Comparison of ENCODE assay signal across 18 cellular contexts in the genomic region with DNA sequence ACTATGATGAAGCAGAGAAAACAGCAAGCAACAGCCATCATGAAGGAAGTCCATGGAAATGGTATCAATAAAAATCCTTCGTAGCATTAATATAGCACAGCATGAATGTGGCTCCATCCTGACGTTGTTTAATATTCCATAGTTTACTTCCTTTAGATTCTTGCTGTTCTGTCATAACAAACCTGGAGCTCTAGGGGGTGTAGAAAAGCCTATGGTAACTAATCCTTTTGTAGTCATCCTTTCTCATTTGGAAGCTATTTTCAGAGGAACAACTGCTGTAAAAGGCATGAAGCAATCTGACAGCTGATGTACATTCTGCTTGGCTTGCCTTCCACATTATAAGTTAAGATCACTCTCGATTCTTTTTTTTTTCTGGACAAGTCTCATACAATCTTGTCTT. TPM values are rescaled to one million over a fixed set of nuclear protein-coding genes. Genes with fewer than 3 reads are reported as not detected.
DNase-seq lines count a peak whose midpoint lies in the region; ATAC-seq, FAIRE-seq and TF ChIP-seq lines count a peak whose summit lies in the region.
"Had no signal": no experiment of that assay in that cellular context is flagged by ENCODE, and none has a peak within 500 bp of the region (broad histone marks: within the 10 kb centered on the region; RNA-seq: fewer than 3 reads in every experiment).

No MANE protein-coding gene starts in this region.

- H4K20me1 ChIP-seq in endothelial cell of umbilical vein (replicated peaks; ENCODE audit: control insufficient read depth, extremely low read depth, insufficient read depth, low read length), result no peaks in the 10 kb centered on the region

- H3K4me1 ChIP-seq in endothelial cell of umbilical vein (ENCODE audit: control insufficient read depth, extremely low read depth, insufficient read depth, low read length), result peaks cover 25% of the 10 kb centered on the region
- H3K4me1 ChIP-seq in aorta (ENCODE audit: control insufficient read depth in 1 of 2, insufficient read depth in 2 of 2, low read length in 2 of 2), result peaks cover 3 to 14% of the 10 kb centered on the region in 2 donors
- H3K4me1 ChIP-seq in upper lobe of left lung, result peaks cover 2 to 13% (median 8%) of the 10 kb centered on the region in 4 donors
- H3K4me1 ChIP-seq: parathyroid adenoma had no signal

- dilution Hi-C loops in endothelial cell of umbilical vein (cut with MboI; ENCODE audit: extremely low pct_ligation_motif_present, low sequenced_read_pairs), result no loop called here

- H3K4me1 Mint-ChIP-seq in activated T-cell treated with anti-CD3 and anti-CD28 coated beads, Interleukin-2, amount 50 U/mL, for 72 hours (ENCODE audit: low read depth), result peaks cover 16% of the 10 kb centered on the region

- no peaks in the 10 kb centered on the region for H3K27me3 ChIP-seq in endothelial cell of umbilical vein (ENCODE audit: control insufficient read depth in 2 of 2, insufficient read depth in 2 of 2, low read length in 2 of 2)
- H3K27me3 ChIP-seq in aorta (ENCODE audit: control insufficient read depth in 1 of 2, insufficient read depth in 2 of 2, low read length in 1 of 2), result no peaks in the 10 kb centered on the region
- no peaks in the 10 kb centered on the region for H3K27me3 ChIP-seq in upper lobe of left lung

- H3K36me3 ChIP-seq in endothelial cell of umbilical vein (ENCODE audit: control insufficient read depth in 2 of 2, extremely low read depth in 1 of 2, insufficient read depth in 2 of 2, low read length in 2 of 2) (no peaks in the 10 kb centered on the region), aorta (ENCODE audit: control insufficient read depth in 1 of 2, insufficient read depth in 2 of 2, low read length in 1 of 2) (no peaks in the 10 kb centered on the region), upper lobe of left lung (no peaks in the 10 kb centered on the region)

- H3K4me2 ChIP-seq in endothelial cell of umbilical vein (ENCODE audit: insufficient read depth, low read length), result no peak overlapping the region

- intact Hi-C loops in Right ventricle myocardium inferior (cut with DNase I) (loop anchor here (5.0 kb wide), 2 partner anchors 54 to 154 kb away; no protein-coding TSS in a partner anchor), cardiac septum (cut with DNase I) (loop anchor here (2.0 to 5.0 kb wide), 3 partner anchors 90 to 154 kb away; no protein-coding TSS in a partner anchor), endothelial cell of umbilical vein (cut with micrococcal nuclease) (no loop called here), aorta (cut with DNase I) (loop anchor here in 1 of 2 donors (5.0 to 10.0 kb wide), 2 partner anchors 34 to 152 kb away; no protein-coding TSS in a partner anchor)

- H2AFZ ChIP-seq in endothelial cell of umbilical vein (ENCODE audit: low read depth, low read length), result no peak overlapping the region
- H2AFZ ChIP-seq: parathyroid adenoma had no signal

- no peak for TF ChIP-seq EP300 in upper lobe of left lung (IDR thresholded peaks at IDR 0.05)

- CTCF ChIA-PET in endothelial cell of umbilical vein (lab: Charles Lee), result interaction anchor here (0.6 to 2.3 kb wide), 7 partner anchors 12 to 286 kb away, joined by 3 to 8 read pairs (median 3); no protein-coding TSS in a partner anchor

- H3K27ac ChIP-seq in endothelial cell of umbilical vein (ENCODE audit: insufficient read depth, low read depth, low read length) (no peak overlapping the region), aorta (ENCODE audit: low read depth in 1 of 2, low read length in 2 of 2) (peak overlapping the region in 1 of 2 donors; percentile 87), upper lobe of left lung (no peak overlapping the region)
- H3K27ac ChIP-seq: parathyroid adenoma had no signal

- no peaks in the 10 kb centered on the region for H3K9me1 ChIP-seq in endothelial cell of umbilical vein (replicated peaks; ENCODE audit: control insufficient read depth, extremely low read depth, insufficient read depth, low read length)

- POLR2A ChIA-PET in endothelial cell of umbilical vein (lab: Charles Lee), result no interaction called here

- FAIRE-seq in endothelial cell of umbilical vein (lab: Jason Lieb, UNC), result peak; percentile 61
- FAIRE-seq: kidney had no signal

- no peaks in the 10 kb centered on the region for H3K9me3 ChIP-seq in endothelial cell of umbilical vein (replicated peaks; ENCODE audit: control insufficient read depth, insufficient read depth, low read length)
- no peaks in the 10 kb centered on the region for H3K9me3 ChIP-seq in aorta (ENCODE audit: control insufficient read depth, low read length)
- H3K9me3 ChIP-seq in upper lobe of left lung, result no peaks in the 10 kb centered on the region

- H3K4me3 Mint-ChIP-seq in activated T-cell treated with anti-CD3 and anti-CD28 coated beads, Interleukin-2, amount 50 U/mL, for 72 hours, result no peak overlapping the region
- H3K4me3 Mint-ChIP-seq: activated CD8-positive, alpha-beta T cell treated with anti-CD3 and anti-CD28 coated beads for 36 hours; CD8-positive, alpha-beta T cell; effector memory CD8-positive, alpha-beta T cell had no signal

- no peaks in the 10 kb centered on the region for H3K27me3 Mint-ChIP-seq in activated T-cell treated with anti-CD3 and anti-CD28 coated beads, Interleukin-2, amount 50 U/mL, for 72 hours (ENCODE audit: low read depth)
- H3K27me3 Mint-ChIP-seq: activated CD8-positive, alpha-beta T cell treated with anti-CD3 and anti-CD28 coated beads for 36 hours; brain had no signal

- peak; percentile 19 for ATAC-seq in Right ventricle myocardium inferior
- ATAC-seq in aorta (ENCODE audit: low FRiP score), result no peak
- no peak for ATAC-seq in activated T-cell treated with anti-CD3 and anti-CD28 coated beads, Interleukin-2, amount 50 U/mL, for 72 hours (replicated peaks in 1 of 2)
- no peak for ATAC-seq in upper lobe of left lung (ENCODE audit: low FRiP score in 2 of 2)
- no peak for ATAC-seq in HG02571 (IDR thresholded peaks at IDR 0.05; ENCODE audit: unreplicated experiment)
- ATAC-seq: activated CD8-positive, alpha-beta T cell treated with anti-CD3 and anti-CD28 coated beads for 36 hours; CD8-positive, alpha-beta T cell; effector memory CD8-positive, alpha-beta T cell had no signal

- TF ChIP-seq POLR2A in endothelial cell of umbilical vein (IDR thresholded peaks at IDR 0.05; ENCODE audit: low read depth, low read length) (no peak), upper lobe of left lung (IDR thresholded peaks at IDR 0.05) (no peak)

- H3K9ac ChIP-seq in endothelial cell of umbilical vein (replicated peaks; ENCODE audit: extremely low read depth, insufficient read depth, low read length), result no peak overlapping the region
- H3K9ac ChIP-seq: parathyroid adenoma had no signal

- BruUV-seq in endothelial cell of umbilical vein (replicated peaks; lab: Mats Ljungman, UMichigan), result no TSS peak

- 39 to 67% methylated on average over 3 of the region's 3 CpGs for whole genome bisulfite sequencing in aorta, 2 donors
- 71 to 72% methylated on average over 3 of the region's 3 CpGs for WGBS in upper lobe of left lung, 2 donors

- H3K4me3 ChIP-seq in endothelial cell of umbilical vein (replicated peaks in 1 of 3; ENCODE audit: insufficient read depth in 1 of 3, low read depth in 1 of 3, low read length in 3 of 3), result no peak overlapping the region
- peak overlapping the region; percentile 26 to 60 for H3K4me3 ChIP-seq in aorta (ENCODE audit: low read length in 2 of 2)
- no peak overlapping the region for H3K4me3 ChIP-seq in upper lobe of left lung

- H3K27ac Mint-ChIP-seq in activated T-cell treated with anti-CD3 and anti-CD28 coated beads, Interleukin-2, amount 50 U/mL, for 72 hours, result no peak overlapping the region
- H3K27ac Mint-ChIP-seq: activated CD8-positive, alpha-beta T cell treated with anti-CD3 and anti-CD28 coated beads for 36 hours; CD8-positive, alpha-beta T cell; effector memory CD8-positive, alpha-beta T cell had no signal

- no peaks in the 10 kb centered on the region for H3K9me3 Mint-ChIP-seq in activated T-cell treated with anti-CD3 and anti-CD28 coated beads, Interleukin-2, amount 50 U/mL, for 72 hours
- H3K9me3 Mint-ChIP-seq: activated CD8-positive, alpha-beta T cell treated with anti-CD3 and anti-CD28 coated beads for 36 hours; brain; CD8-positive, alpha-beta T cell; effector memory CD8-positive, alpha-beta T cell had no signal

- no peak for TF ChIP-seq CTCF in endothelial cell of umbilical vein (IDR thresholded peaks at IDR 0.05; ENCODE audit: extremely low read depth in 1 of 2, insufficient read depth in 1 of 2, low read depth in 1 of 2, low read length in 2 of 2)
- no peak for TF ChIP-seq CTCF in upper lobe of left lung (IDR thresholded peaks at IDR 0.05)

- no peaks in the 10 kb centered on the region for H3K79me2 ChIP-seq in endothelial cell of umbilical vein (ENCODE audit: control insufficient read depth, insufficient read depth, low read length)
- H3K79me2 ChIP-seq: parathyroid adenoma had no signal

- no peak for DNase-seq in Right ventricle myocardium inferior (ENCODE audit: missing footprints)
- DNase-seq in cardiac septum (ENCODE audit: low spot score), result no peak
- DNase-seq in endothelial cell of umbilical vein (ENCODE audit: low read depth, low spot score), result no peak
- DNase-seq in kidney glomerular epithelial cell (lab: John Stamatoyannopoulos, UW), result peak; percentile 2
- no peak for DNase-seq in aorta
- DNase-seq in activated T-cell treated with anti-CD3 and anti-CD28 coated beads, Interleukin-2, amount 50 U/mL, for 72 hours, result no peak
- no peak for DNase-seq in upper lobe of left lung
- DNase-seq: activated CD8-positive, alpha-beta T cell treated with anti-CD3 and anti-CD28 coated beads for 36 hours; activated gamma-delta T cell treated with Interleukin-2 at 50 U/mL for 16 hours; CD8-positive, alpha-beta T cell; effector memory CD8-positive, alpha-beta T cell; glutamatergic neuron; kidney; NCI-H1092; substantia nigra had no signal

- H3K36me3 Mint-ChIP-seq in activated T-cell treated with anti-CD3 and anti-CD28 coated beads, Interleukin-2, amount 50 U/mL, for 72 hours (ENCODE audit: insufficient read depth in 2 of 2), result no peaks in the 10 kb centered on the region
- H3K36me3 Mint-ChIP-seq: brain; CD8-positive, alpha-beta T cell had no signal

TF ChIP-seq in endothelial cell of umbilical vein, 7 proteins besides CTCF, POLR2A, EP300 and RAD21 (continues in another document):
- TF ChIP-seq MYC (IDR thresholded peaks at IDR 0.05; ENCODE audit: low read depth, low read length), result no peak

RNA-seq across cellular contexts. Expression of a gene that starts 0.9 kb away (rescaled TPM):
- total RNA-seq in Right ventricle myocardium inferior (748 TPM), cardiac septum (727 TPM), endothelial cell of umbilical vein (0.13 and 0.60 TPM in 2 replicates), aorta (10 to 100 TPM in 1 of 2 donors, 1 to 10 TPM in 1; 9.4 to 12.0 TPM), upper lobe of left lung (under 1 TPM in 2 of 6 donors, not detected in 4; 0.13 to 0.20 TPM)
- polyA plus RNA-seq in endothelial cell of umbilical vein (0.11 and 0.22 TPM in 2 replicates), aorta (10 to 100 TPM in 1 of 2 donors, 1 to 10 TPM in 1; 8.9 to 46.3 TPM)
- 0.16 and 0.21 TPM in 2 replicates for polyA plus RNA-seq in endothelial cell of umbilical vein (2011; cell fraction: cytosol; rRNA removed)
- polyA plus RNA-seq in endothelial cell of umbilical vein (2011; cell fraction: nucleus; rRNA removed), result 0.14 TPM in 1 of 2 replicates, not detected in the other
- 0.29 and 0.52 TPM in 2 replicates for polyA plus RNA-seq in endothelial cell of umbilical vein (2012)
- polyA minus RNA-seq in endothelial cell of umbilical vein, result not detected in 2 replicates
- not detected for polyA minus RNA-seq in endothelial cell of umbilical vein (2011; cell fraction: cytosol; rRNA and poly(A)+ RNA removed)
- 0.19 TPM in 1 of 2 replicates, not detected in the other for polyA minus RNA-seq in endothelial cell of umbilical vein (2011; cell fraction: nucleus; rRNA and poly(A)+ RNA removed)
- total RNA-seq in activated T-cell treated with anti-CD3 and anti-CD28 coated beads, Interleukin-2, amount 50 U/mL, for 72 hours, result not detected
- total RNA-seq: activated CD8-positive, alpha-beta T cell treated with anti-CD3 and anti-CD28 coated beads for 36 hours; CD8-positive, alpha-beta T cell had no signal

Comparison
In these comparisons a context has a peak if more than half of its experiments do, and no peak if none do; other contexts are left out.
1. H3K4me3 ChIP-seq: peak in aorta (2 of 2); none in endothelial cell of umbilical vein (0 of 3) and upper lobe of left lung (0 of 4).
2. RNA of a gene that starts 0.9 kb away (total RNA-seq): 748 TPM in Right ventricle myocardium inferior (single experiment) and 727 TPM in cardiac septum (single experiment); 9.4 to 12.0 TPM in aorta, 0.13 to 0.20 TPM in upper lobe of left lung, 0.13 to 0.60 TPM in endothelial cell of umbilical vein and not detected in activated T-cell treated with anti-CD3 and anti-CD28 coated beads, Interleukin-2, amount 50 U/mL, for 72 hours; every median in the first group is over 10 times any median in the second.